Comparison of ENCODE assay signal across 9 cellular contexts in the genomic region with DNA sequence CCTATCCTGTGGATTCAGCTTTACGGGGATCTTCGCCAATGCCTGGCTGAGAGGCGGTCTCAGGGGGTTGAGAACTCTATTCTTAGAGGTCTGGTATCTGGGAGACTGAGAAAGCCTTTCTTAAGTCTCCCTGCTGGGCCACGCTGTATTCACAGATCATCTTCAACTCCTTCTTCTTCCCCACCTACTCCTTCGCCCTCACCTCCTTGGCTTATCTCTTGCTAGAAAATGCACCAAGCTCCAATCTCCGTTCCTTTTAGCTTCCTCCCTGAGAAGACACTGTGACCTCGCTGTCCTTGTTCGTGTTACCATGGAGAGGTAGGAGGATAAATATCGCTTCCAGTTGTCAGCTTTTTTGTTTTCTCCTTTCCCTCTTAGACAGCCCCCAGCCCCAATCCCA. TPM values are rescaled to one million over a fixed set of nuclear protein-coding genes. Genes with fewer than 3 reads are reported as not detected.
A peak's percentile ranks its signal among the peaks of the same experiment; 100 is the strongest.
DNase-seq lines count a peak whose midpoint lies in the region; ATAC-seq and TF ChIP-seq lines count a peak whose summit lies in the region.
"Had no signal": no experiment of that assay in that cellular context is flagged by ENCODE, and none has a peak within 500 bp of the region (broad histone marks: within the 10 kb centered on the region; RNA-seq: fewer than 3 reads in every experiment).

No MANE protein-coding gene starts in this region.

- no peak for DNase-seq in activated CD4-positive, alpha-beta T cell treated with anti-CD3 and anti-CD28 coated beads, Interleukin-2, amount 10 ng/mL, durations not matched to agents 24 days and 14 days
- no peak for DNase-seq in activated CD4-positive, alpha-beta T cell treated with anti-CD3 and anti-CD28 coated beads, Interleukin-2, amount 50 U/mL, for 4 hours
- DNase-seq in cerebellum (ENCODE audit: low spot score) = peak; percentile 9
- DNase-seq in left kidney (ENCODE audit: low read depth, low spot score) = peak; percentile 7
- DNase-seq in thoracic aorta (ENCODE audit: low spot score) = no peak
- DNase-seq in T-helper 9 cell = no peak
- no peak for DNase-seq in NCI-H2196 (lab: John Stamatoyannopoulos, UW; ENCODE audit: unreplicated experiment)
- DNase-seq: SIG-M5 had no signal

- peaks cover 3% of the 10 kb centered on the region for H3K36me3 Mint-ChIP-seq in activated CD4-positive, alpha-beta T cell treated with anti-CD3 and anti-CD28 coated beads, Interleukin-2, amount 10 ng/mL, durations not matched to agents 24 days and 14 days (ENCODE audit: low read depth)

- H3K27ac ChIP-seq in thoracic aorta = peak overlapping the region; percentile 49 to 69

- H3K27me3 Mint-ChIP-seq in activated CD4-positive, alpha-beta T cell treated with anti-CD3 and anti-CD28 coated beads, Interleukin-2, amount 10 ng/mL, durations not matched to agents 24 days and 14 days = no peaks in the 10 kb centered on the region

- H3K27ac Mint-ChIP-seq in activated CD4-positive, alpha-beta T cell treated with anti-CD3 and anti-CD28 coated beads, Interleukin-2, amount 10 ng/mL, durations not matched to agents 24 days and 14 days = no peak overlapping the region

- intact Hi-C loops in activated CD4-positive, alpha-beta T cell treated with anti-CD3 and anti-CD28 coated beads, Interleukin-2, amount 10 ng/mL, durations not matched to agents 24 days and 14 days (cut with micrococcal nuclease) = loop anchor here (2.0 to 10.0 kb wide), 2 partner anchors 327 to 515 kb away; a partner anchor contains a TSS

- H3K4me3 ChIP-seq in thoracic aorta = peak overlapping the region; percentile 84

- no peak for ATAC-seq in thoracic aorta (ENCODE audit: insufficient number of reproducible peaks, low FRiP score, low read depth)
- no peak for ATAC-seq in GM21367 (IDR thresholded peaks at IDR 0.05; ENCODE audit: unreplicated experiment)

- H3K27me3 ChIP-seq in thoracic aorta (replicated peaks; ENCODE audit: insufficient read depth) = no peaks in the 10 kb centered on the region

- TF ChIP-seq CTCF in thoracic aorta (IDR thresholded peaks at IDR 0.05) = no peak

- peaks cover 28% of the 10 kb centered on the region for H3K4me1 Mint-ChIP-seq in activated CD4-positive, alpha-beta T cell treated with anti-CD3 and anti-CD28 coated beads, Interleukin-2, amount 10 ng/mL, durations not matched to agents 24 days and 14 days

- no peaks in the 10 kb centered on the region for H3K9me3 Mint-ChIP-seq in activated CD4-positive, alpha-beta T cell treated with anti-CD3 and anti-CD28 coated beads, Interleukin-2, amount 10 ng/mL, durations not matched to agents 24 days and 14 days

- no peaks in the 10 kb centered on the region for H3K9me3 ChIP-seq in thoracic aorta

- H3K4me3 Mint-ChIP-seq in activated CD4-positive, alpha-beta T cell treated with anti-CD3 and anti-CD28 coated beads, Interleukin-2, amount 10 ng/mL, durations not matched to agents 24 days and 14 days = peak overlapping the region; percentile 88

- H3K4me1 ChIP-seq in thoracic aorta (ENCODE audit: control insufficient read depth in 1 of 2, low read depth in 2 of 2) = peaks cover 0 to 10% of the 10 kb centered on the region in 2 donors

- H3K36me3 ChIP-seq in thoracic aorta = no peaks in the 10 kb centered on the region

RNA-seq across cellular contexts. Expression of a gene that starts 0.5 kb away (rescaled TPM):
- total RNA-seq in activated CD4-positive, alpha-beta T cell treated with anti-CD3 and anti-CD28 coated beads, Interleukin-2, amount 10 ng/mL, durations not matched to agents 24 days and 14 days = 5.2 and 5.9 TPM in 2 replicates
- 18.4 TPM for total RNA-seq in cerebellum
- 10 to 100 TPM; 16.4 to 17.2 TPM for total RNA-seq in thoracic aorta

Comparison
In these comparisons a context has a peak if more than half of its experiments do, and no peak if none do; other contexts are left out.
1. DNase-seq: peak in cerebellum (single experiment) and left kidney (single experiment); none in activated CD4-positive, alpha-beta T cell treated with anti-CD3 and anti-CD28 coated beads, Interleukin-2, amount 10 ng/mL, durations not matched to agents 24 days and 14 days (single experiment), activated CD4-positive, alpha-beta T cell treated with anti-CD3 and anti-CD28 coated beads, Interleukin-2, amount 50 U/mL, for 4 hours (0 of 2), thoracic aorta (single experiment), T-helper 9 cell (single experiment) and NCI-H2196 (single experiment).